19 cellular contexts compared by ENCODE assay signal in genomic region chr4:95545526-95545925, GRCh38.
DNase-seq lines count a peak whose midpoint lies in the region; ATAC-seq, FAIRE-seq and TF ChIP-seq lines count a peak whose summit lies in the region.
"Had no signal": no experiment of that assay in that cellular context is flagged by ENCODE, and none has a peak within 500 bp of the region (broad histone marks: within the 10 kb centered on the region; RNA-seq: fewer than 3 reads in every experiment).

No MANE protein-coding gene starts in this region.

- peak; percentile 64 for FAIRE-seq in islet of Langerhans (lab: Jason Lieb, UNC)
- FAIRE-seq: HepG2, kidney had no signal

- H3K9me3 Mint-ChIP-seq in stimulated activated effector memory CD8-positive, alpha-beta T cell treated with anti-CD3 and anti-CD28 coated beads, Interleukin-12 subunit alpha, Interleukin-12 subunit beta, amount 100 ng/mL, for 72 hours = no peaks in the 10 kb centered on the region
- H3K9me3 Mint-ChIP-seq: activated CD4-positive, alpha-beta T cell treated with anti-CD3 and anti-CD28 coated beads, Interleukin-2, amount 10 ng/mL, durations not matched to agents 24 days and 14 days; central memory CD8-positive, alpha-beta T cell had no signal

- H3K27ac ChIP-seq in HEK293 (ENCODE audit: extremely low read depth, low read depth, low read length) = no peak overlapping the region
- H3K27ac ChIP-seq: GM23248 had no signal

- no peak overlapping the region for H3K27ac Mint-ChIP-seq in stimulated activated effector memory CD8-positive, alpha-beta T cell treated with anti-CD3 and anti-CD28 coated beads, Interleukin-12 subunit alpha, Interleukin-12 subunit beta, amount 100 ng/mL, for 72 hours
- H3K27ac Mint-ChIP-seq: activated CD4-positive, alpha-beta T cell treated with anti-CD3 and anti-CD28 coated beads, Interleukin-2, amount 10 ng/mL, durations not matched to agents 24 days and 14 days; activated naive CD8-positive, alpha-beta T cell treated with anti-CD3 and anti-CD28 coated beads for 36 hours; naive thymus-derived CD8-positive, alpha-beta T cell; T-helper 17 cell had no signal

- H3K4me1 ChIP-seq in HEK293 (ENCODE audit: control insufficient read depth, insufficient read depth, low read length) = peaks cover 13% of the 10 kb centered on the region

- H3K36me3 Mint-ChIP-seq in stimulated activated effector memory CD8-positive, alpha-beta T cell treated with anti-CD3 and anti-CD28 coated beads, Interleukin-12 subunit alpha, Interleukin-12 subunit beta, amount 100 ng/mL, for 72 hours = no peaks in the 10 kb centered on the region
- H3K36me3 Mint-ChIP-seq: activated naive CD8-positive, alpha-beta T cell treated with anti-CD3 and anti-CD28 coated beads for 36 hours; naive thymus-derived CD8-positive, alpha-beta T cell had no signal

- no peak for TF ChIP-seq CTCF in HEK293 (tag by site-specific recombination; IDR thresholded peaks at IDR 0.05)

- ATAC-seq in GM18873 (IDR thresholded peaks at IDR 0.05; ENCODE audit: low FRiP score, unreplicated experiment) (no peak), GM18502 (IDR thresholded peaks at IDR 0.05; ENCODE audit: poor library complexity, unreplicated experiment) (no peak), HG03039 (IDR thresholded peaks at IDR 0.05; ENCODE audit: unreplicated experiment) (no peak)
- no peak for ATAC-seq in stimulated activated effector memory CD8-positive, alpha-beta T cell treated with anti-CD3 and anti-CD28 coated beads, Interleukin-12 subunit alpha, Interleukin-12 subunit beta, amount 100 ng/mL, for 72 hours
- ATAC-seq: HepG2; naive thymus-derived CD8-positive, alpha-beta T cell; T-helper 17 cell had no signal

- no peak overlapping the region for H3K4me3 Mint-ChIP-seq in stimulated activated effector memory CD8-positive, alpha-beta T cell treated with anti-CD3 and anti-CD28 coated beads, Interleukin-12 subunit alpha, Interleukin-12 subunit beta, amount 100 ng/mL, for 72 hours
- H3K4me3 Mint-ChIP-seq: activated CD4-positive, alpha-beta T cell treated with anti-CD3 and anti-CD28 coated beads, Interleukin-2, amount 10 ng/mL, durations not matched to agents 24 days and 14 days; activated naive CD8-positive, alpha-beta T cell treated with anti-CD3 and anti-CD28 coated beads for 36 hours; central memory CD8-positive, alpha-beta T cell; naive thymus-derived CD8-positive, alpha-beta T cell; T-helper 17 cell had no signal

- POLR2A ChIA-PET in HEK293 (lab: Yijun Ruan, JAX) = interaction anchor here (0.6 kb wide), 1 partner anchor 375 kb away, joined by 3 read pairs; no protein-coding TSS in a partner anchor

- CTCF ChIA-PET in HEK293 (lab: Yijun Ruan, JAX) = interaction anchor here (0.6 to 1.4 kb wide), 7 partner anchors 10 to 1493 kb away, joined by 3 to 10 read pairs (median 3); no protein-coding TSS in a partner anchor

- H3K4me1 Mint-ChIP-seq in stimulated activated effector memory CD8-positive, alpha-beta T cell treated with anti-CD3 and anti-CD28 coated beads, Interleukin-12 subunit alpha, Interleukin-12 subunit beta, amount 100 ng/mL, for 72 hours = no peaks in the 10 kb centered on the region
- H3K4me1 Mint-ChIP-seq: central memory CD8-positive, alpha-beta T cell had no signal

- H3K36me3 ChIP-seq in HEK293 (ENCODE audit: control insufficient read depth in 2 of 2, insufficient read depth in 1 of 2, low read length in 2 of 2) = no peaks in the 10 kb centered on the region
- H3K36me3 ChIP-seq: transverse colon had no signal

- H3K4me3 ChIP-seq in HEK293 (ENCODE audit: low read depth, low read length) = no peak overlapping the region
- H3K4me3 ChIP-seq: GM23248 had no signal

- peak; percentile 7 for DNase-seq in astrocyte of the hippocampus (ENCODE audit: low read depth, low spot score)
- DNase-seq in retina = peak; percentile 44
- DNase-seq in stimulated activated effector memory CD8-positive, alpha-beta T cell treated with anti-CD3 and anti-CD28 coated beads, Interleukin-12 subunit alpha, Interleukin-12 subunit beta, amount 100 ng/mL, for 72 hours (ENCODE audit: low spot score in 2 of 2) = no peak
- DNase-seq: activated CD4-positive, alpha-beta T cell treated with anti-CD3 and anti-CD28 coated beads, Interleukin-2, amount 10 ng/mL, durations not matched to agents 24 days and 14 days; activated naive CD8-positive, alpha-beta T cell treated with anti-CD3 and anti-CD28 coated beads for 36 hours; activated T-cell treated with anti-CD3 and anti-CD28 coated beads, Interleukin-2, amount 50 U/mL, for 1 hour; GM23248; kidney; naive thymus-derived CD8-positive, alpha-beta T cell; stimulated activated CD4-positive, alpha-beta T cell treated with anti-CD3 and anti-CD28 coated beads, Interleukin-2, amount 100 ng/mL, for 24 hours; T-helper 17 cell; transverse colon had no signal

- no peaks in the 10 kb centered on the region for H3K9me3 ChIP-seq in HEK293 (ENCODE audit: control insufficient read depth, insufficient read depth, low read depth, low read length)
- H3K9me3 ChIP-seq: transverse colon had no signal

TF ChIP-seq in HEK293, 187 proteins besides CTCF, POLR2A, EP300 and RAD21:
- TF ChIP-seq ZNF169 (tag by site-specific recombination; IDR thresholded peaks at IDR 0.05) (no peak), ZNF571 (tag by site-specific recombination; IDR thresholded peaks at IDR 0.05) (no peak), ZNF626 (tag by site-specific recombination; IDR thresholded peaks at IDR 0.05) (no peak), ZNF768 (tag by site-specific recombination; IDR thresholded peaks at IDR 0.05) (no peak), ZNF26 (tag by site-specific recombination; IDR thresholded peaks at IDR 0.05) (no peak), SCRT2 (tag by site-specific recombination; IDR thresholded peaks at IDR 0.05) (no peak), ZNF335 (tag by site-specific recombination; conservative IDR thresholded peaks at IDR 0.05) (peak; percentile 51)
- TF ChIP-seq, protein P1, sequence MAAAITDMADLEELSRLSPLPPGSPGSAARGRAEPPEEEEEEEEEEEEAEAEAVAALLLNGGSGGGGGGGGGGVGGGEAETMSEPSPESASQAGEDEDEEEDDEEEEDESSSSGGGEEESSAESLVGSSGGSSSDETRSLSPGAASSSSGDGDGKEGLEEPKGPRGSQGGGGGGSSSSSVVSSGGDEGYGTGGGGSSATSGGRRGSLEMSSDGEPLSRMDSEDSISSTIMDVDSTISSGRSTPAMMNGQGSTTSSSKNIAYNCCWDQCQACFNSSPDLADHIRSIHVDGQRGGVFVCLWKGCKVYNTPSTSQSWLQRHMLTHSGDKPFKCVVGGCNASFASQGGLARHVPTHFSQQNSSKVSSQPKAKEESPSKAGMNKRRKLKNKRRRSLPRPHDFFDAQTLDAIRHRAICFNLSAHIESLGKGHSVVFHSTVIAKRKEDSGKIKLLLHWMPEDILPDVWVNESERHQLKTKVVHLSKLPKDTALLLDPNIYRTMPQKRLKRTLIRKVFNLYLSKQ (tag by site-specific recombination; IDR thresholded peaks at IDR 0.05; ENCODE audit: borderline replicate concordance) = no peak
- TF ChIP-seq, protein P2, sequence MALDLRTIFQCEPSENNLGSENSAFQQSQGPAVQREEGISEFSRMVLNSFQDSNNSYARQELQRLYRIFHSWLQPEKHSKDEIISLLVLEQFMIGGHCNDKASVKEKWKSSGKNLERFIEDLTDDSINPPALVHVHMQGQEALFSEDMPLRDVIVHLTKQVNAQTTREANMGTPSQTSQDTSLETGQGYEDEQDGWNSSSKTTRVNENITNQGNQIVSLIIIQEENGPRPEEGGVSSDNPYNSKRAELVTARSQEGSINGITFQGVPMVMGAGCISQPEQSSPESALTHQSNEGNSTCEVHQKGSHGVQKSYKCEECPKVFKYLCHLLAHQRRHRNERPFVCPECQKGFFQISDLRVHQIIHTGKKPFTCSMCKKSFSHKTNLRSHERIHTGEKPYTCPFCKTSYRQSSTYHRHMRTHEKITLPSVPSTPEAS (tag by site-specific recombination; IDR thresholded peaks at IDR 0.05) = peak; percentile 54

Comparison
In these comparisons a context has a peak if more than half of its experiments do, and no peak if none do; other contexts are left out.
1. DNase-seq: peak in astrocyte of the hippocampus (single experiment) and retina (single experiment); none in stimulated activated effector memory CD8-positive, alpha-beta T cell treated with anti-CD3 and anti-CD28 coated beads, Interleukin-12 subunit alpha, Interleukin-12 subunit beta, amount 100 ng/mL, for 72 hours (0 of 2).